Comparison of ENCODE assay signal across 22 cellular contexts in the genomic region with DNA sequence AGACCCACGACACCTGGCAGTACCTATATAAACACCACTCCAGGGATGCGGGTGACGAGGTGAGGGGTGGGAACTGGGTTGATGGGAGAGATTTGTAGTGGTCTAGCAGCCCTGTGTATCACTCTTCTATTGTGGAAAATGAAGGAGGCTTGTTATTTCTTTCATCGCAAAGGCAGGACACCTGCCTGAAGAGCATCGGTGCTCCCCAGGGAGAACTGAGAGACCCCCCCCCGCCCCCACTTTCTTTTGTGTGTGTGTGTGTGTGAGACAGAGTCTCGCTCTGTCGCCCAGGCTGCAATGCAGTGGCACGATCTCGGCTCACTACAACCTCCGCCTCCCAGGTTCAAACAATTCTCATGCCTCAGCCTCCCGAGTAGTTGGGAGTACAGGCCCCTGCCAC. TPM values are rescaled to one million over a fixed set of nuclear protein-coding genes. Genes with fewer than 3 reads are reported as not detected.
DNase-seq lines count a peak whose midpoint lies in the region; ATAC-seq and TF ChIP-seq lines count a peak whose summit lies in the region.
"Had no signal": no experiment of that assay in that cellular context is flagged by ENCODE, and none has a peak within 500 bp of the region (broad histone marks: within the 10 kb centered on the region; RNA-seq: fewer than 3 reads in every experiment).

No MANE protein-coding gene starts in this region.

- DNase-seq in OCI-LY7 (ENCODE audit: low spot score) = peak; percentile 70
- DNase-seq in neuronal stem cell (ENCODE audit: low spot score) = no peak
- DNase-seq in NCI-H1092 (lab: John Stamatoyannopoulos, UW) = no peak
- DNase-seq in left colon = no peak
- no peak for DNase-seq in activated T-cell treated with anti-CD3 and anti-CD28 coated beads, Interleukin-2, amount 50 U/mL, for 24 hours
- DNase-seq: C1 segment of cervical spinal cord; Caco-2; CD4-positive, alpha-beta T cell; DMS153; DMS79; GF-D8; HFFc6; KBM-7 had no signal

- no peak overlapping the region for H2BK5ac ChIP-seq in neuronal stem cell (ENCODE audit: low read length)

- POLR2A ChIA-PET in OCI-LY7 (lab: Charles Lee) = no interaction called here

- intact Hi-C loops in OCI-LY7 (cut with micrococcal nuclease; ENCODE audit: unreplicated experiment) = no loop called here
- intact Hi-C loops in left colon (cut with DNase I, micrococcal nuclease) = no loop called here

- peaks cover 2% of the 10 kb centered on the region for H3K4me1 Mint-ChIP-seq in activated T-cell treated with anti-CD3 and anti-CD28 coated beads, Interleukin-2, amount 50 U/mL, for 24 hours (ENCODE audit: low read depth)

- H3K27me3 Mint-ChIP-seq in activated T-cell treated with anti-CD3 and anti-CD28 coated beads, Interleukin-2, amount 50 U/mL, for 24 hours = no peaks in the 10 kb centered on the region
- H3K27me3 Mint-ChIP-seq: CD4-positive, alpha-beta T cell had no signal

- no peak for ATAC-seq in GM21390 (IDR thresholded peaks at IDR 0.05; ENCODE audit: unreplicated experiment)
- no peak for ATAC-seq in left colon
- ATAC-seq: GM23338, HCT116, HepG2 had no signal

- WGBS in neuronal stem cell (ENCODE audit: extremely low coverage in 2 of 2, insufficient read length in 2 of 2, insufficient replicate concordance in 1 of 2), 2 donors = no CpG with 5 or more reads among the region's 12 CpGs

- no peak overlapping the region for H2BK120ac ChIP-seq in neuronal stem cell (ENCODE audit: low read depth, low read length)

- no peaks in the 10 kb centered on the region for H3K9me3 Mint-ChIP-seq in activated T-cell treated with anti-CD3 and anti-CD28 coated beads, Interleukin-2, amount 50 U/mL, for 24 hours
- H3K9me3 Mint-ChIP-seq: CD4-positive, alpha-beta T cell; GM23338; HFFc6; IgD-negative memory B cell had no signal

- H3K36me3 Mint-ChIP-seq in activated T-cell treated with anti-CD3 and anti-CD28 coated beads, Interleukin-2, amount 50 U/mL, for 24 hours (ENCODE audit: low read depth) = no peaks in the 10 kb centered on the region
- H3K36me3 Mint-ChIP-seq: IgD-negative memory B cell had no signal

- H3K14ac ChIP-seq in neuronal stem cell (ENCODE audit: low read length) = no peak overlapping the region

- H3K9ac ChIP-seq in BLaER1 (no peak overlapping the region), neuronal stem cell (ENCODE audit: low read depth, low read length, poor library complexity) (no peak overlapping the region)

- H3K27ac ChIP-seq in BLaER1 = no peak overlapping the region
- peak overlapping the region; percentile 62 for H3K27ac ChIP-seq in DOHH2 (ENCODE audit: low read depth, low read length)
- H3K27ac ChIP-seq in OCI-LY7 (ENCODE audit: low read depth, low read length, poor library complexity, severe bottlenecking) = peak overlapping the region; percentile 14
- H3K27ac ChIP-seq in neuronal stem cell (replicated peaks; ENCODE audit: low read length) = no peak overlapping the region

- no peak overlapping the region for H3K4me3 Mint-ChIP-seq in activated T-cell treated with anti-CD3 and anti-CD28 coated beads, Interleukin-2, amount 50 U/mL, for 24 hours
- H3K4me3 Mint-ChIP-seq: CD4-positive, alpha-beta T cell; GM23338; HFFc6 had no signal

- CTCF ChIA-PET in OCI-LY7 (lab: Charles Lee; ENCODE audit: unreplicated experiment) = no interaction called here

- peak overlapping the region; percentile 98 for H2AK5ac ChIP-seq in neuronal stem cell (ENCODE audit: low read depth, low read length)

- H3K27me3 ChIP-seq in BLaER1 = peaks cover 20% of the 10 kb centered on the region; the same call in 1 of the 2 replicates
- no peaks in the 10 kb centered on the region for H3K27me3 ChIP-seq in DOHH2 (ENCODE audit: control insufficient read depth, low read length)
- peaks cover 0 to 3% (median 0%) of the 10 kb centered on the region in 3 experiments for H3K27me3 ChIP-seq in neuronal stem cell (ENCODE audit: control insufficient read depth in 3 of 3, insufficient read depth in 3 of 3, low read depth in 1 of 3, low read length in 3 of 3)

- H2BK12ac ChIP-seq in neuronal stem cell (ENCODE audit: low read length) = no peak overlapping the region

- H4K91ac ChIP-seq in neuronal stem cell (ENCODE audit: low read depth, low read length, poor library complexity) = no peak overlapping the region

- no peak overlapping the region for H3K23ac ChIP-seq in neuronal stem cell (ENCODE audit: low read depth, low read length, poor library complexity)

- peaks cover 5% of the 10 kb centered on the region for H3F3A ChIP-seq in DOHH2 (ENCODE audit: control insufficient read depth, insufficient read depth)

- H4K8ac ChIP-seq in neuronal stem cell (ENCODE audit: low read depth, low read length) = no peak overlapping the region

- H3K36me3 ChIP-seq in BLaER1 (no peaks in the 10 kb centered on the region), DOHH2 (ENCODE audit: control insufficient read depth, low read length) (no peaks in the 10 kb centered on the region), OCI-LY7 (ENCODE audit: insufficient read depth, low read length) (no peaks in the 10 kb centered on the region), neuronal stem cell (replicated peaks in 1 of 2; ENCODE audit: control insufficient read depth in 2 of 2, insufficient read depth in 2 of 2, low read length in 2 of 2) (no peaks in the 10 kb centered on the region)

- no peaks in the 10 kb centered on the region for H3K9me2 ChIP-seq in DOHH2 (replicated peaks; ENCODE audit: control insufficient read depth, low read length)
- H3K9me2 ChIP-seq in OCI-LY7 (ENCODE audit: insufficient read depth, low read length) = no peaks in the 10 kb centered on the region

- no peak overlapping the region for H3K4ac ChIP-seq in neuronal stem cell (ENCODE audit: low read length)

- no TSS peak for BruUV-seq in OCI-LY7 (replicated peaks; lab: Mats Ljungman, UMichigan)

- H4K20me1 ChIP-seq in BLaER1 = no peaks in the 10 kb centered on the region
- no peaks in the 10 kb centered on the region for H4K20me1 ChIP-seq in DOHH2 (ENCODE audit: control insufficient read depth, insufficient read depth, low read depth, low read length)
- H4K20me1 ChIP-seq in OCI-LY7 (ENCODE audit: insufficient read depth, low read length) = no peaks in the 10 kb centered on the region

- H3K4me1 ChIP-seq in BLaER1 = peaks cover 41% of the 10 kb centered on the region
- H3K4me1 ChIP-seq in DOHH2 (ENCODE audit: control insufficient read depth, low read length) = peaks cover 48% of the 10 kb centered on the region
- peaks cover 31% of the 10 kb centered on the region for H3K4me1 ChIP-seq in OCI-LY7 (ENCODE audit: insufficient read depth, low read length, poor library complexity, severe bottlenecking)
- peaks cover 9 to 16% of the 10 kb centered on the region in 2 donors for H3K4me1 ChIP-seq in neuronal stem cell (ENCODE audit: control insufficient read depth in 2 of 2, insufficient read depth in 1 of 2, low read depth in 1 of 2, low read length in 2 of 2)

- H3K27ac Mint-ChIP-seq in activated T-cell treated with anti-CD3 and anti-CD28 coated beads, Interleukin-2, amount 50 U/mL, for 24 hours = no peak overlapping the region
- H3K27ac Mint-ChIP-seq: CD4-positive, alpha-beta T cell; GM23338; HFFc6; IgD-negative memory B cell had no signal

- no peak overlapping the region for H2AFZ ChIP-seq in OCI-LY7 (ENCODE audit: low read length)
- H2AFZ ChIP-seq in neuronal stem cell (ENCODE audit: low read length) = no peak overlapping the region
- H2AFZ ChIP-seq: GM23338 had no signal

- no peak overlapping the region for H3K18ac ChIP-seq in neuronal stem cell (ENCODE audit: low read length)

- no peak for TF ChIP-seq CTCF in DOHH2 (IDR thresholded peaks at IDR 0.05; ENCODE audit: low read depth, low read length, poor library complexity, severe bottlenecking)
- no peak for TF ChIP-seq CTCF in OCI-LY7 (conservative IDR thresholded peaks at IDR 0.05; ENCODE audit: low read length)

- peak overlapping the region; percentile 79 for H3K4me2 ChIP-seq in BLaER1
- peak overlapping the region; percentile 77 for H3K4me2 ChIP-seq in DOHH2 (ENCODE audit: low read length)
- 0 out of 2 replicates have a peak overlapping the region, but pooled peaks have one; percentile 6 for H3K4me2 ChIP-seq in OCI-LY7 (ENCODE audit: low read length)
- H3K4me2 ChIP-seq in neuronal stem cell (ENCODE audit: insufficient read depth, low read length, poor library complexity, severe bottlenecking) = no peak overlapping the region
- H3K4me2 ChIP-seq: GM23338 had no signal

- no peaks in the 10 kb centered on the region for H3K9me3 ChIP-seq in BLaER1
- no peaks in the 10 kb centered on the region for H3K9me3 ChIP-seq in DOHH2 (ENCODE audit: control insufficient read depth, insufficient read depth, low read length)
- no peaks in the 10 kb centered on the region for H3K9me3 ChIP-seq in OCI-LY7 (ENCODE audit: low read length)
- H3K9me3 ChIP-seq in neuronal stem cell (replicated peaks in 1 of 2; ENCODE audit: control insufficient read depth in 2 of 2, insufficient read depth in 1 of 2, low read depth in 1 of 2, low read length in 2 of 2) = no peaks in the 10 kb centered on the region
- H3K9me3 ChIP-seq: Caco-2 had no signal

- H3K4me3 ChIP-seq in BLaER1 = no peak overlapping the region
- H3K4me3 ChIP-seq in DOHH2 (ENCODE audit: low read length) = peak overlapping the region; percentile 56
- H3K4me3 ChIP-seq in OCI-LY7 (ENCODE audit: low read depth, low read length, poor library complexity, severe bottlenecking) = no peak overlapping the region
- no peak overlapping the region for H3K4me3 ChIP-seq in neuronal stem cell (ENCODE audit: low read length in 2 of 2)
- H3K4me3 ChIP-seq: GM23338 had no signal

- no peak overlapping the region for H2BK15ac ChIP-seq in neuronal stem cell (ENCODE audit: low read length)

- no peaks in the 10 kb centered on the region for H3K79me2 ChIP-seq in DOHH2 (ENCODE audit: control insufficient read depth, low read length)
- no peaks in the 10 kb centered on the region for H3K79me2 ChIP-seq in OCI-LY7 (ENCODE audit: insufficient read depth, low read depth, low read length)

- H3K79me1 ChIP-seq in neuronal stem cell (ENCODE audit: low read depth, low read length) = no peaks in the 10 kb centered on the region

RNA-seq across cellular contexts. Expression of a gene that starts 8.3 kb away (rescaled TPM):
- 27.5 and 32.5 TPM in 2 replicates for total RNA-seq in OCI-LY7 (2014; rRNA removed; shearing (Covaris generic))
- total RNA-seq in OCI-LY7 (2022) (44.6 and 46.3 TPM in 2 replicates), left colon (10 to 100 TPM; 20.7 to 22.7 TPM)
- polyA plus RNA-seq in neuronal stem cell (2013, experiment 1 of 2) = 31.5 TPM
- 31.4 TPM for polyA plus RNA-seq in neuronal stem cell (2013, experiment 2 of 2)

RNA-seq across cellular contexts. Expression of a gene that starts 36.7 kb away (rescaled TPM):
- total RNA-seq in OCI-LY7 (2014; rRNA removed; shearing (Covaris generic)) = not detected in 2 replicates
- 80.3 and 130 TPM in 2 replicates for total RNA-seq in OCI-LY7 (2022)
- not detected for polyA plus RNA-seq in neuronal stem cell (2013, experiment 1 of 2)
- polyA plus RNA-seq in neuronal stem cell (2013, experiment 2 of 2) = not detected
- 100 to 1,000 TPM; 121 to 147 TPM for total RNA-seq in left colon
- total RNA-seq: GM23338, H7 had no signal
- polyA plus RNA-seq: AG04450, GM23338, HepG2, IgD-negative memory B cell had no signal

RNA-seq across cellular contexts. Expression of a gene that starts 59.8 kb away (rescaled TPM):
- 3.1 and 3.5 TPM in 2 replicates for total RNA-seq in OCI-LY7 (2014; rRNA removed; shearing (Covaris generic))
- total RNA-seq in OCI-LY7 (2022) (16.3 and 16.6 TPM in 2 replicates), left colon (10 to 100 TPM; 21.5 to 36.7 TPM)
- 47.9 TPM for polyA plus RNA-seq in neuronal stem cell (2013, experiment 1 of 2)
- polyA plus RNA-seq in neuronal stem cell (2013, experiment 2 of 2) = 50.2 TPM

Comparison
In these comparisons a context has a peak if more than half of its experiments do, and no peak if none do; other contexts are left out.
1. H3K27ac ChIP-seq: peak in DOHH2 (single experiment) and OCI-LY7 (single experiment); none in BLaER1 (single experiment) and neuronal stem cell (single experiment).